In the genomic region with DNA sequence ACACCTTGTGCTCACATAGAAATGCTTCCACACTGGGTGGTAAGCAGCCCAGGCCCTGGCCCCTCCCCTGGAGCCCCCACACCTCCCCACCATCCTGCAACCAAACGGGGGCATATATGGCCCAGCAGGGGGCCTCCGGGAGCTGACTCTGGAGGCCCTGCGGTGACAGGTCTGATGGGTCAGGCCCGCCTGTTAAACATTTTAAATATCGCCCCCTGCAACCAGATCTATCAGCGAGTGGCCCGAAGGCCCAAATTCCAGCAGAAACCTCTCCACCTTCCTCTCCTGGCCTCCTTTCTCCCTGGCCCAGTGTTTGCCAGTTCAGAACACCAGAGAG, we compare ENCODE assay signal across 7 cellular contexts. TPM values are rescaled to one million over a fixed set of nuclear protein-coding genes. Genes with fewer than 3 reads are reported as not detected.
DNase-seq lines count a peak whose midpoint lies in the region; ATAC-seq and TF ChIP-seq lines count a peak whose summit lies in the region.

No MANE protein-coding gene starts in this region.

- H3K4me3 ChIP-seq in fibroblast of pulmonary artery (replicated peaks; ENCODE audit: low read depth, low read length) = no peak overlapping the region
- H3K4me3 ChIP-seq in spleen = no peak overlapping the region

- TF ChIP-seq CTCF in fibroblast of pulmonary artery (IDR thresholded peaks at IDR 0.05; ENCODE audit: low read length, missing control alignments) = peak; percentile 22
- peak in 10 of 11 experiments; percentile 23 to 73 (median 63) for TF ChIP-seq CTCF in spleen (IDR thresholded peaks at IDR 0.05 in 8 of 11, conservative IDR thresholded peaks at IDR 0.05 in 3 of 11)
- no peak for TF ChIP-seq CTCF in omental fat pad (IDR thresholded peaks at IDR 0.05)

- TF ChIP-seq POLR2A in spleen (IDR thresholded peaks at IDR 0.05) = no peak

- H3K36me3 ChIP-seq in spleen = peaks cover 0 to 29% (median 0%) of the 10 kb centered on the region in 6 donors

- no peaks in the 10 kb centered on the region for H3K27me3 ChIP-seq in spleen (replicated peaks in 1 of 7)

- H3K4me1 ChIP-seq in spleen = peaks cover 6 to 24% (median 14%) of the 10 kb centered on the region in 6 donors

- H3K9me3 ChIP-seq in spleen = peaks cover 0 to 17% (median 14%) of the 10 kb centered on the region in 8 donors

- no peak overlapping the region for H3K27ac ChIP-seq in spleen

- intact Hi-C loops in spleen (cut with DNase I; ENCODE audit: low total_unique reads) = loop anchor here (10.0 kb wide), 1 partner anchor 99 kb away; no protein-coding TSS in a partner anchor

- ATAC-seq in GM19468 (IDR thresholded peaks at IDR 0.05; ENCODE audit: extremely low read depth, unreplicated experiment) (peak; percentile 42), omental fat pad (ENCODE audit: low FRiP score) (no peak)

- DNase-seq in RPMI8226 (peak; percentile 43), fibroblast of pulmonary artery (ENCODE audit: low read depth) (no peak), spleen (peak; percentile 90), NCI-H510A (lab: John Stamatoyannopoulos, UW) (no peak), omental fat pad (ENCODE audit: low spot score) (no peak), cerebellar cortex (ENCODE audit: low spot score) (no peak)

- WGBS in spleen, 5 donors = 24 to 39% (median 28%) methylated on average over 6 to 7 of the region's 7 CpGs

RNA-seq across cellular contexts. Expression of a gene that starts 48.0 kb away (rescaled TPM):
- total RNA-seq in spleen (10 to 100 TPM in 5 of 7 donors, 1 to 10 TPM in 2; 7.1 to 17.6 (median 11.1) TPM), omental fat pad (10 to 100 TPM in 3 of 4 donors, 1 to 10 TPM in 1; 8.9 to 27.6 (median 21.4) TPM)
- 1 to 10 TPM in 2 of 3 donors, under 1 TPM in 1; 0.78 to 2.0 (median 1.9) TPM for polyA plus RNA-seq in spleen

Comparison
In these comparisons a context has a peak if more than half of its experiments do, and no peak if none do; other contexts are left out.
1. DNase-seq: peak in RPMI8226 (single experiment) and spleen (single experiment); none in fibroblast of pulmonary artery (single experiment), NCI-H510A (single experiment), omental fat pad (single experiment) and cerebellar cortex (single experiment).
2. CTCF ChIP-seq: peak in fibroblast of pulmonary artery (single experiment) and spleen (10 of 11); none in omental fat pad (0 of 3).